Comparison of ENCODE assay signal across 13 cellular contexts in genomic region chr3:186307594-186307993, GRCh38. TPM values are rescaled to one million over a fixed set of nuclear protein-coding genes. Genes with fewer than 3 reads are reported as not detected.
DNase-seq lines count a peak whose midpoint lies in the region; FAIRE-seq and TF ChIP-seq lines count a peak whose summit lies in the region.
"Had no signal": no experiment of that assay in that cellular context is flagged by ENCODE, and none has a peak within 500 bp of the region (broad histone marks: within the 10 kb centered on the region; RNA-seq: fewer than 3 reads in every experiment).

No MANE protein-coding gene starts in this region.

- H3K79me2 ChIP-seq in astrocyte (ENCODE audit: insufficient read depth, low read length) = no peaks in the 10 kb centered on the region

- no peaks in the 10 kb centered on the region for H3K36me3 ChIP-seq in astrocyte (ENCODE audit: insufficient read depth, low read length)

- peaks cover 17% of the 10 kb centered on the region for H3K27me3 Mint-ChIP-seq in astrocyte (ENCODE audit: low read depth, unreplicated experiment)

- H2AFZ ChIP-seq in astrocyte (ENCODE audit: low read depth, low read length) = no peak overlapping the region

- peaks cover 22% of the 10 kb centered on the region for H3K27me3 ChIP-seq in astrocyte (ENCODE audit: insufficient read depth, low read length)

- H3K4me2 ChIP-seq in astrocyte (ENCODE audit: low read length) = no peak overlapping the region

- no peak overlapping the region for H3K27ac Mint-ChIP-seq in astrocyte (ENCODE audit: unreplicated experiment)

- no peaks in the 10 kb centered on the region for H3K9me3 ChIP-seq in astrocyte (ENCODE audit: insufficient read depth, low read depth, low read length)

- no peak for TF ChIP-seq CTCF in astrocyte (IDR thresholded peaks at IDR 0.05; ENCODE audit: insufficient read depth, low read depth, low read length)

- no peaks in the 10 kb centered on the region for H3K9me3 Mint-ChIP-seq in astrocyte (ENCODE audit: unreplicated experiment)

- no peak overlapping the region for H3K4me3 ChIP-seq in astrocyte (ENCODE audit: insufficient read depth, low read depth, low read length)

- H4K20me1 ChIP-seq in astrocyte (ENCODE audit: insufficient read depth, low read length) = no peaks in the 10 kb centered on the region

- no peaks in the 10 kb centered on the region for H3K4me1 Mint-ChIP-seq in astrocyte (ENCODE audit: low read depth, unreplicated experiment)

- DNase-seq in DMS 273 (lab: John Stamatoyannopoulos, UW; ENCODE audit: unreplicated experiment) = peak; percentile 70
- DNase-seq in DMS 273 treated with DMSO at 0.1 percent for 48 hours (lab: John Stamatoyannopoulos, UW) = no peak
- peak; percentile 53 for DNase-seq in LHCN-M2 (ENCODE audit: low read depth)
- DNase-seq in astrocyte (ENCODE audit: low read depth) = peak; percentile 41
- peak; percentile 60 to 65 for DNase-seq in lung microvascular endothelial cell (ENCODE audit: low read depth in 2 of 2)
- DNase-seq in SHP77 (lab: John Stamatoyannopoulos, UW) = no peak
- no peak for DNase-seq in NCI-H774 (lab: John Stamatoyannopoulos, UW)
- DNase-seq in DMS79 (lab: John Stamatoyannopoulos, UW) = no peak
- DNase-seq: activated CD4-positive, alpha-beta T cell treated with anti-CD3 and anti-CD28 coated beads, Interleukin-2, amount 50 U/mL, for 4 hours; H7; right cardiac atrium had no signal

- H3K36me3 Mint-ChIP-seq in astrocyte (ENCODE audit: low read depth, unreplicated experiment) = no peaks in the 10 kb centered on the region

- FAIRE-seq in astrocyte (lab: Jason Lieb, UNC) = no peak
- FAIRE-seq: A204.1, islet of Langerhans had no signal

- no peaks in the 10 kb centered on the region for H3K4me1 ChIP-seq in astrocyte (ENCODE audit: insufficient read depth, low read length)

- H3K4me3 Mint-ChIP-seq in astrocyte (ENCODE audit: unreplicated experiment) = no peak overlapping the region

- H3K9ac ChIP-seq in astrocyte (ENCODE audit: low read length) = no peak overlapping the region

- H3K27ac ChIP-seq in astrocyte (ENCODE audit: low read depth, low read length) = no peak overlapping the region

RNA-seq across cellular contexts. Expression of gene DGKG, which starts 54.4 kb away (rescaled TPM):
- total RNA-seq in LHCN-M2 (2014; rRNA removed) (2.2 and 4.1 TPM in 2 replicates), astrocyte (0.36 and 0.64 TPM in 2 replicates), lung microvascular endothelial cell (2.0 TPM in 1 of 2 replicates, not detected in the other)
- 1.7 TPM for polyA plus RNA-seq in LHCN-M2 (2012)

Comparison
In these comparisons a context has a peak if more than half of its experiments do, and no peak if none do; other contexts are left out.
1. DNase-seq: peak in DMS 273 (single experiment), LHCN-M2 (single experiment), astrocyte (single experiment) and lung microvascular endothelial cell (2 of 2); none in DMS 273 treated with DMSO at 0.1 percent for 48 hours (single experiment), SHP77 (0 of 2), NCI-H774 (single experiment) and DMS79 (single experiment).